In genomic region chr22:17269224-17269606, GRCh38 we compare ENCODE assay signal across 19 cellular contexts.
"Had no signal": no experiment of that assay in that cellular context is flagged by ENCODE, and none has a peak within 500 bp of the region (broad histone marks: within the 10 kb centered on the region; RNA-seq: fewer than 3 reads in every experiment).

No MANE protein-coding gene starts in this region.

- H3K27me3 Mint-ChIP-seq: activated naive CD8-positive, alpha-beta T cell; stimulated activated naive CD8-positive, alpha-beta T cell treated with anti-CD3 and anti-CD28 coated beads, Interleukin-15, amount 100 ng/mL, for 72 hours; T-helper 17 cell had no signal

- H3K27me3 ChIP-seq: body of pancreas, testis, upper lobe of right lung had no signal

- H3K9me3 ChIP-seq: body of pancreas, esophagus muscularis mucosa, psoas muscle, testis, upper lobe of right lung had no signal

- H3K36me3 ChIP-seq: esophagus muscularis mucosa, upper lobe of right lung had no signal

- H3K4me3 Mint-ChIP-seq: activated CD8-positive, alpha-beta T cell treated with anti-CD3 and anti-CD28 coated beads, Interleukin-2, amount 10 ng/mL, durations not matched to agents 7 days and 5 days; activated naive CD8-positive, alpha-beta T cell; activated T-cell treated with anti-CD3 and anti-CD28 coated beads, Interleukin-2, amount 50 U/mL, for 72 hours; nephron; stimulated activated naive CD8-positive, alpha-beta T cell treated with anti-CD3 and anti-CD28 coated beads, Interleukin-15, amount 100 ng/mL, for 72 hours; T-helper 17 cell; WTC11 had no signal

- H3K27ac Mint-ChIP-seq: activated CD8-positive, alpha-beta T cell treated with anti-CD3 and anti-CD28 coated beads, Interleukin-2, amount 10 ng/mL, durations not matched to agents 7 days and 5 days; activated naive CD8-positive, alpha-beta T cell; activated T-cell treated with anti-CD3 and anti-CD28 coated beads, Interleukin-2, amount 50 U/mL, for 72 hours; T-helper 17 cell had no signal

- H3K27ac ChIP-seq: body of pancreas, esophagus muscularis mucosa, psoas muscle, testis, upper lobe of right lung had no signal

- H3K4me3 ChIP-seq: body of pancreas, esophagus muscularis mucosa, psoas muscle, testis, upper lobe of right lung had no signal

- ATAC-seq: activated CD8-positive, alpha-beta T cell treated with anti-CD3 and anti-CD28 coated beads, Interleukin-2, amount 10 ng/mL, durations not matched to agents 7 days and 5 days; body of pancreas; psoas muscle; sciatic nerve; T-helper 17 cell; WTC11 had no signal

- H3K9me3 Mint-ChIP-seq: activated T-cell treated with anti-CD3 and anti-CD28 coated beads, Interleukin-2, amount 50 U/mL, for 72 hours; nephron; stimulated activated naive CD8-positive, alpha-beta T cell treated with anti-CD3 and anti-CD28 coated beads, Interleukin-15, amount 100 ng/mL, for 72 hours; WTC11 had no signal

- H3K36me3 Mint-ChIP-seq: activated naive CD8-positive, alpha-beta T cell; WTC11 had no signal

- FAIRE-seq: colon had no signal

- DNase-seq: activated CD4-positive, alpha-beta T cell treated with anti-CD3 and anti-CD28 coated beads for 48 hours; activated CD8-positive, alpha-beta memory T cell treated with anti-CD3 and anti-CD28 coated beads, Interleukin-2, amount 50 U/mL, for 4 hours; activated CD8-positive, alpha-beta T cell treated with anti-CD3 and anti-CD28 coated beads, Interleukin-2, amount 10 ng/mL, durations not matched to agents 7 days and 5 days; activated gamma-delta T cell; activated T-cell treated with anti-CD3 and anti-CD28 coated beads, Interleukin-2, amount 50 U/mL, for 72 hours; amniotic stem cell; body of pancreas; hippocampal formation; psoas muscle; stimulated activated naive CD8-positive, alpha-beta T cell treated with anti-CD3 and anti-CD28 coated beads, Interleukin-15, amount 100 ng/mL, for 72 hours; T-helper 17 cell; testis; upper lobe of right lung had no signal
